1 cellular context compared by ENCODE assay signal in the genomic region with DNA sequence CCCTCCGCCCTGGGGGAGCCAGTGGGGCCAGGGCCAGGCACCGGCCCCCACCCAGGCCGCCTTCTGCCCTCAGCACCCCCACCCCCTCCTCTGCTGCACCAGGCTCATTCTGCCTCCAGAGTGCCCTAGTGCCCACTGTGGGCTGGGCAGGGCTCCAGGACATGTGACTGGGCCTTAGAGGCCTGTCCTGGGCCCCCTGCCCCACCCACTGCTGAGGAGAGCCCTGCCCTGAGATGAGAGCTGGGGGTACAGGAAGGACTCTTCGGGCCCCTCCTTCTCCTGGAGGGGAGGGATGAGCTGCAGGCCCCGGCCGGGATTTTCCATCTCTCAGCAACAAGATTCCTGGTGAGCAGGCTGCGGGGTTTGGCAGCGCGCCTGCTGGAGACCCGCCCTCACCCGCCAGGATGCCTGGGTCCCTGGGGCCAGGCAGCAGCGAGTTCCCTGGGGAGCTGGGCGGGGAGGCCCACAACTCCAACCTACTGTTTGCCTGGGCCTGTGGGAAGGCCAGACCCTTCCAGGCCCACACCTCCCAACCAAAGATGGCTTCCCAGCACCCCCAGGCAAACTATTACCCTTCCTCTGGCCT.
TF ChIP-seq lines count a peak whose summit lies in the region.

No MANE protein-coding gene starts in this region.

TF ChIP-seq in endothelial cell of umbilical vein, 7 proteins besides CTCF, POLR2A, EP300 and RAD21 (continued from another document):
- TF ChIP-seq, protein P1, sequence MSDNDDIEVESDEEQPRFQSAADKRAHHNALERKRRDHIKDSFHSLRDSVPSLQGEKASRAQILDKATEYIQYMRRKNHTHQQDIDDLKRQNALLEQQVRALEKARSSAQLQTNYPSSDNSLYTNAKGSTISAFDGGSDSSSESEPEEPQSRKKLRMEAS (IDR thresholded peaks at IDR 0.05; ENCODE audit: insufficient read depth, insufficient read length): no peak
- no peak for TF ChIP-seq GATA2 (IDR thresholded peaks at IDR 0.05; ENCODE audit: insufficient read depth, insufficient read length, low read depth, low read length)
